19 cellular contexts compared by ENCODE assay signal in genomic region chr3:52012699-52013098, GRCh38.
"Had no signal": no experiment of that assay in that cellular context is flagged by ENCODE, and none has a peak within 500 bp of the region (broad histone marks: within the 10 kb centered on the region; RNA-seq: fewer than 3 reads in every experiment).

No MANE protein-coding gene starts in this region.

- ATAC-seq: activated CD8-positive, alpha-beta T cell treated with anti-CD3 and anti-CD28 coated beads for 36 hours; activated naive CD8-positive, alpha-beta T cell treated with anti-CD3 and anti-CD28 coated beads, Interleukin-2, amount 50 U/mL, for 24 hours; sciatic nerve; stimulated activated naive B cell treated with anti-CD40 and anti-IgM and Interleukin-4, amounts not matched to agents 10 μg/mL and 1 μg/mL and 100 μg/mL, for 72 hours; T-cell had no signal

- H3K36me3 Mint-ChIP-seq: activated naive CD4-positive, alpha-beta T cell treated with anti-CD3 and anti-CD28 coated beads, Interleukin-2, amount 10 ng/mL, durations not matched to agents 7 days and 5 days; stimulated activated naive B cell treated with anti-CD40 and anti-IgM and Interleukin-4, amounts not matched to agents 10 μg/mL and 1 μg/mL and 100 μg/mL, for 72 hours; T-cell had no signal

- H3K4me3 ChIP-seq: esophagus squamous epithelium, ovary, thoracic aorta had no signal

- H3K4me3 Mint-ChIP-seq: activated CD4-positive, alpha-beta T cell treated with anti-CD3 and anti-CD28 coated beads, Interleukin-2, amount 10 ng/mL, durations not matched to agents 24 days and 14 days; activated CD8-positive, alpha-beta T cell treated with anti-CD3 and anti-CD28 coated beads for 36 hours; activated naive CD4-positive, alpha-beta T cell treated with anti-CD3 and anti-CD28 coated beads, Interleukin-2, amount 10 ng/mL, durations not matched to agents 7 days and 5 days; activated naive CD8-positive, alpha-beta T cell treated with anti-CD3 and anti-CD28 coated beads, Interleukin-2, amount 50 U/mL, for 24 hours; stimulated activated naive B cell treated with anti-CD40 and anti-IgM and Interleukin-4, amounts not matched to agents 10 μg/mL and 1 μg/mL and 100 μg/mL, for 72 hours; T-cell had no signal

- H3K36me3 ChIP-seq: brain microvascular endothelial cell, esophagus squamous epithelium, ovary, thoracic aorta had no signal

- H3K27me3 Mint-ChIP-seq: activated CD8-positive, alpha-beta T cell treated with anti-CD3 and anti-CD28 coated beads for 36 hours; activated naive CD8-positive, alpha-beta T cell treated with anti-CD3 and anti-CD28 coated beads, Interleukin-2, amount 50 U/mL, for 24 hours; T-cell had no signal

- H3K9me3 Mint-ChIP-seq: activated CD4-positive, alpha-beta T cell treated with anti-CD3 and anti-CD28 coated beads, Interleukin-2, amount 10 ng/mL, durations not matched to agents 24 days and 14 days; activated CD8-positive, alpha-beta T cell treated with anti-CD3 and anti-CD28 coated beads for 36 hours; activated naive CD4-positive, alpha-beta T cell treated with anti-CD3 and anti-CD28 coated beads, Interleukin-2, amount 10 ng/mL, durations not matched to agents 7 days and 5 days; activated naive CD8-positive, alpha-beta T cell treated with anti-CD3 and anti-CD28 coated beads, Interleukin-2, amount 50 U/mL, for 24 hours; activated T-helper 2 cell treated with anti-CD3 and anti-CD28 coated beads, Interferon-gamma antibody, Interleukin-2, Interleukin-4, amounts not matched to agents 10 μg/mL and 5 μg/mL and 100 μg/mL, durations not matched to agents 14 hours and 24 hours and 36 hours; stimulated activated naive B cell treated with anti-CD40 and anti-IgM and Interleukin-4, amounts not matched to agents 10 μg/mL and 1 μg/mL and 100 μg/mL, for 72 hours; T-cell had no signal

- H3K9me3 ChIP-seq: esophagus squamous epithelium, ovary, thoracic aorta had no signal

- H3K27ac ChIP-seq: brain microvascular endothelial cell, esophagus squamous epithelium, ovary, thoracic aorta had no signal

- H3K4me1 Mint-ChIP-seq: activated CD4-positive, alpha-beta T cell treated with anti-CD3 and anti-CD28 coated beads, Interleukin-2, amount 10 ng/mL, durations not matched to agents 24 days and 14 days; activated naive CD4-positive, alpha-beta T cell treated with anti-CD3 and anti-CD28 coated beads, Interleukin-2, amount 10 ng/mL, durations not matched to agents 7 days and 5 days; activated naive CD8-positive, alpha-beta T cell treated with anti-CD3 and anti-CD28 coated beads, Interleukin-2, amount 50 U/mL, for 24 hours; T-cell had no signal

- H3K27ac Mint-ChIP-seq: activated CD4-positive, alpha-beta T cell treated with anti-CD3 and anti-CD28 coated beads, Interleukin-2, amount 10 ng/mL, durations not matched to agents 24 days and 14 days; activated CD8-positive, alpha-beta T cell treated with anti-CD3 and anti-CD28 coated beads for 36 hours; activated naive CD4-positive, alpha-beta T cell treated with anti-CD3 and anti-CD28 coated beads, Interleukin-2, amount 10 ng/mL, durations not matched to agents 7 days and 5 days; activated naive CD8-positive, alpha-beta T cell treated with anti-CD3 and anti-CD28 coated beads, Interleukin-2, amount 50 U/mL, for 24 hours; activated T-helper 2 cell treated with anti-CD3 and anti-CD28 coated beads, Interferon-gamma antibody, Interleukin-2, Interleukin-4, amounts not matched to agents 10 μg/mL and 5 μg/mL and 100 μg/mL, durations not matched to agents 14 hours and 24 hours and 36 hours; stimulated activated naive B cell treated with anti-CD40 and anti-IgM and Interleukin-4, amounts not matched to agents 10 μg/mL and 1 μg/mL and 100 μg/mL, for 72 hours; T-cell had no signal

- H3K27me3 ChIP-seq: brain microvascular endothelial cell, esophagus squamous epithelium, ovary had no signal

- DNase-seq: activated CD4-positive, alpha-beta T cell treated with anti-CD3 and anti-CD28 coated beads, Interleukin-2, amount 10 ng/mL, durations not matched to agents 24 days and 14 days; activated CD4-positive, CD25-positive, alpha-beta regulatory T cell; activated CD8-positive, alpha-beta T cell treated with anti-CD3 and anti-CD28 coated beads for 36 hours; activated naive CD4-positive, alpha-beta T cell treated with anti-CD3 and anti-CD28 coated beads, Interleukin-2, amount 10 ng/mL, durations not matched to agents 7 days and 5 days; activated naive CD8-positive, alpha-beta T cell treated with anti-CD3 and anti-CD28 coated beads, Interleukin-2, amount 50 U/mL, for 24 hours; activated T-cell treated with anti-CD3 and anti-CD28 coated beads, Interleukin-2, amount 50 U/mL, for 1 hour; anterior cingulate cortex; brain microvascular endothelial cell; effector CD8-positive, alpha-beta T cell; esophagus squamous epithelium; left cardiac atrium; mammary epithelial cell; ovary; stimulated activated naive B cell treated with anti-CD40 and anti-IgM and Interleukin-4, amounts not matched to agents 10 μg/mL and 1 μg/mL and 100 μg/mL, for 72 hours; T-cell; T-helper 9 cell had no signal
